ENCODE assay signal across 24 cellular contexts in the genomic region with DNA sequence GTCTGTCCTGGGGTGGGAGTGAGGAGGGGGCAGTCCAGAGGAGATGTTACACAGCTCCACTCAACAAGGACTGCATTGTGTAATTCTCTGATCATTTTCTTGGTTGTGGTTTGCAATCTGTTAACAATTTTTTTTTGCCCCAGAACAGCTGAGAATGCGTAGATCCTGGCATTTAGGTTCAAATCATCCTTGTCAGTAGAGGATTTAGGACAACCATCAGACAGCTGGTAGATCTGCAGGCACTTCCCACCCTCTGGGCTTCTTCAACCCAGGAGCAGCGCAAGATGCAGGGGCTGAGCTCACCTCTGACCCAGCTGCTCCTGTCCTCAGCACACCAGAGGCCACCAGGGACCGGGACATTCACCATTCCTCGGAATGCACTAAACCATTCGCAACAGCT. TPM values are rescaled to one million over a fixed set of nuclear protein-coding genes. Genes with fewer than 3 reads are reported as not detected.
DNase-seq lines count a peak whose midpoint lies in the region; ATAC-seq and TF ChIP-seq lines count a peak whose summit lies in the region.
"Had no signal": no experiment of that assay in that cellular context is flagged by ENCODE, and none has a peak within 500 bp of the region (broad histone marks: within the 10 kb centered on the region; RNA-seq: fewer than 3 reads in every experiment).

No MANE protein-coding gene starts in this region.

- H3K27ac ChIP-seq in Panc1 (ENCODE audit: low read length) (peak overlapping the region; percentile 49; the same call in 1 of the 2 replicates), mesodermal cell (ENCODE audit: low read depth, low read length, severe bottlenecking) (peak overlapping the region; percentile 39), subcutaneous abdominal adipose tissue (ENCODE audit: low read depth, low read length) (peak overlapping the region; percentile 69)
- H3K27ac ChIP-seq: upper lobe of left lung had no signal

- POLR2A ChIA-PET in Panc1 (lab: Charles Lee): no interaction called here

- H3K36me3 ChIP-seq in Panc1 (ENCODE audit: control insufficient read depth, insufficient read depth, low read length) (no peaks in the 10 kb centered on the region; the same call in 1 of the 2 replicates), mesodermal cell (ENCODE audit: control insufficient read depth, insufficient read depth, low read length) (peaks cover 82% of the 10 kb centered on the region), subcutaneous abdominal adipose tissue (ENCODE audit: control insufficient read depth in 5 of 5, insufficient read depth in 5 of 5, low read length in 5 of 5) (peaks cover 0 to 14% (median 8%) of the 10 kb centered on the region in 5 donors)
- H3K36me3 ChIP-seq: adrenal gland, gastrocnemius medialis had no signal

- no peak for DNase-seq in Panc1 (ENCODE audit: low read depth, low spot score)
- DNase-seq in endothelial cell (ENCODE audit: low spot score): no peak
- no peak for DNase-seq in mesenteric fat pad (ENCODE audit: low spot score)
- DNase-seq in Ammon's horn (ENCODE audit: low spot score): no peak
- DNase-seq in activated effector memory CD4-positive, alpha-beta T cell treated with Interleukin-2 at 50 U/mL for 16 hours: no peak
- DNase-seq: activated CD4-positive, alpha-beta T cell treated with anti-CD3 and anti-CD28 coated beads, Interleukin-2, amount 50 U/mL, for 1 hour; activated CD8-positive, alpha-beta memory T cell treated with anti-CD3 and anti-CD28 coated beads, Interleukin-2, amount 50 U/mL, for 48 hours; activated gamma-delta T cell; adrenal gland; cortex of kidney; gastrocnemius medialis; NCI-H146; NCI-H2171; NCI-H526 treated with DMSO at 0.1 percent for 48 hours; SIG-M5; stimulated activated CD4-positive, alpha-beta T cell treated with anti-CD3 and anti-CD28 coated beads, Interleukin-4, amount 100 ng/mL, for 4 hours; stimulated activated naive CD8-positive, alpha-beta T cell treated with anti-CD3 and anti-CD28 coated beads, Interleukin-15, amount 100 ng/mL, for 72 hours; upper lobe of left lung had no signal

- H3K4me3 ChIP-seq in Panc1 (ENCODE audit: low read depth in 2 of 2, low read length in 2 of 2) (no peak overlapping the region), mesodermal cell (ENCODE audit: extremely low read depth, insufficient read depth, low read length, poor library complexity, severe bottlenecking) (no peak overlapping the region), subcutaneous abdominal adipose tissue (ENCODE audit: low read depth in 1 of 5, low read length in 5 of 5) (no peak overlapping the region)
- H3K4me3 ChIP-seq: adrenal gland, gastrocnemius medialis, upper lobe of left lung had no signal

- H3K4me1 ChIP-seq in Panc1 (ENCODE audit: control insufficient read depth, insufficient read depth, low read length) (peaks cover 93% of the 10 kb centered on the region), mesodermal cell (ENCODE audit: control insufficient read depth, insufficient read depth, low read length, poor library complexity, severe bottlenecking) (peaks cover 70% of the 10 kb centered on the region), subcutaneous abdominal adipose tissue (ENCODE audit: control insufficient read depth in 5 of 5, insufficient read depth in 5 of 5, low read length in 5 of 5) (peaks cover 20 to 84% (median 77%) of the 10 kb centered on the region in 5 donors)

- no peaks in the 10 kb centered on the region for H3K9me3 Mint-ChIP-seq in endothelial cell (ENCODE audit: unreplicated experiment)
- H3K9me3 Mint-ChIP-seq: memory B cell; natural killer cell treated with Interleukin-12 subunit alpha and Interleukin-12 subunit beta and Interleukin-15 and Interleukin-18, amount 100 ng/mL, for 72 hours; stimulated activated naive CD8-positive, alpha-beta T cell treated with anti-CD3 and anti-CD28 coated beads, Interleukin-15, amount 100 ng/mL, for 72 hours; T-helper 1 cell treated with Interleukin-12 subunit alpha and Interleukin-12 subunit beta and Interleukin-4 antibody, amounts not matched to agents 30 μg/mL and 1 μg/mL, for 36 hours had no signal

- no TSS peak for BruUV-seq in Panc1 (replicated peaks; lab: Mats Ljungman, UMichigan)

- 97 to 100% methylated on average over 5 of the region's 5 CpGs for WGBS in mesodermal cell (ENCODE audit: insufficient coverage in 2 of 2), 2 experiments

- intact Hi-C loops in Panc1 (cut with micrococcal nuclease; ENCODE audit: unreplicated experiment): no loop called here

- H3K27ac Mint-ChIP-seq in endothelial cell (ENCODE audit: unreplicated experiment): peak overlapping the region; percentile 36
- H3K27ac Mint-ChIP-seq: memory B cell; progenitor cell of endocrine pancreas; stimulated activated naive CD8-positive, alpha-beta T cell treated with anti-CD3 and anti-CD28 coated beads, Interleukin-15, amount 100 ng/mL, for 72 hours; T-helper 1 cell treated with Interleukin-12 subunit alpha and Interleukin-12 subunit beta and Interleukin-4 antibody, amounts not matched to agents 30 μg/mL and 1 μg/mL, for 36 hours had no signal

- no peak for TF ChIP-seq CTCF in Panc1 (IDR thresholded peaks at IDR 0.05)
- TF ChIP-seq CTCF in endothelial cell (IDR thresholded peaks at IDR 0.05; ENCODE audit: unreplicated experiment): no peak

- H3K9me3 ChIP-seq in Panc1 (ENCODE audit: control insufficient read depth, insufficient read depth, low read depth, low read length) (no peaks in the 10 kb centered on the region), mesodermal cell (ENCODE audit: control insufficient read depth, low read length) (peaks cover 6% of the 10 kb centered on the region), subcutaneous abdominal adipose tissue (ENCODE audit: control insufficient read depth in 5 of 5, low read length in 5 of 5) (no peaks in the 10 kb centered on the region)
- H3K9me3 ChIP-seq: adrenal gland, gastrocnemius medialis, upper lobe of left lung had no signal

- peaks cover 6% of the 10 kb centered on the region for H3K27me3 Mint-ChIP-seq in endothelial cell (ENCODE audit: unreplicated experiment)
- H3K27me3 Mint-ChIP-seq: memory B cell; natural killer cell treated with Interleukin-12 subunit alpha and Interleukin-12 subunit beta and Interleukin-15 and Interleukin-18, amount 100 ng/mL, for 72 hours; progenitor cell of endocrine pancreas had no signal

- H3K36me3 Mint-ChIP-seq in endothelial cell (ENCODE audit: low read depth, unreplicated experiment): peaks cover 19% of the 10 kb centered on the region
- H3K36me3 Mint-ChIP-seq: natural killer cell treated with Interleukin-12 subunit alpha and Interleukin-12 subunit beta and Interleukin-15 and Interleukin-18, amount 100 ng/mL, for 72 hours had no signal

- no peak overlapping the region for H3K9ac ChIP-seq in subcutaneous abdominal adipose tissue (ENCODE audit: low read length in 5 of 5)

- in situ Hi-C loops in Panc1 (cut with HindIII; ENCODE audit: low pct_unique_long_range_greater_than_20kb, low sequenced_read_pairs): no loop called here

- H3K4me3 Mint-ChIP-seq in endothelial cell (ENCODE audit: unreplicated experiment): no peak overlapping the region
- H3K4me3 Mint-ChIP-seq: memory B cell; natural killer cell treated with Interleukin-12 subunit alpha and Interleukin-12 subunit beta and Interleukin-15 and Interleukin-18, amount 100 ng/mL, for 72 hours; stimulated activated naive CD8-positive, alpha-beta T cell treated with anti-CD3 and anti-CD28 coated beads, Interleukin-15, amount 100 ng/mL, for 72 hours; T-helper 1 cell treated with Interleukin-12 subunit alpha and Interleukin-12 subunit beta and Interleukin-4 antibody, amounts not matched to agents 30 μg/mL and 1 μg/mL, for 36 hours had no signal

- no peaks in the 10 kb centered on the region for H3K27me3 ChIP-seq in Panc1 (ENCODE audit: control insufficient read depth, insufficient read depth, low read length)
- H3K27me3 ChIP-seq in subcutaneous abdominal adipose tissue (ENCODE audit: control insufficient read depth in 5 of 5, insufficient read depth in 4 of 5, low read length in 5 of 5): no peaks in the 10 kb centered on the region
- H3K27me3 ChIP-seq: adrenal gland, gastrocnemius medialis, upper lobe of left lung had no signal

- peaks cover 64% of the 10 kb centered on the region for H3K4me1 Mint-ChIP-seq in endothelial cell (ENCODE audit: unreplicated experiment)
- H3K4me1 Mint-ChIP-seq: stimulated activated naive CD8-positive, alpha-beta T cell treated with anti-CD3 and anti-CD28 coated beads, Interleukin-15, amount 100 ng/mL, for 72 hours had no signal

- no peak for ATAC-seq in Panc1
- ATAC-seq: gastrocnemius medialis; natural killer cell treated with Interleukin-12 subunit alpha and Interleukin-12 subunit beta and Interleukin-15 and Interleukin-18, amount 100 ng/mL, for 72 hours; stimulated activated naive CD8-positive, alpha-beta T cell treated with anti-CD3 and anti-CD28 coated beads, Interleukin-15, amount 100 ng/mL, for 72 hours had no signal

- CTCF ChIA-PET in Panc1 (lab: Charles Lee): interaction anchor here (0.6 kb wide), 1 partner anchor 176 kb away, joined by 3 read pairs; no protein-coding TSS in a partner anchor

RNA-seq across cellular contexts. Expression of a gene that starts 13.5 kb away (rescaled TPM):
- 33.9 TPM for total RNA-seq in Panc1 (2021; ENCODE audit: unreplicated experiment)
- 22.4 TPM for polyA plus RNA-seq in Panc1 (2012; ENCODE audit: insufficient read length)
- 19.9 TPM for total RNA-seq in endothelial cell (ENCODE audit: unreplicated experiment)
- polyA plus RNA-seq in mesodermal cell (2013, experiment 1 of 2): 38.3 TPM
- 40.0 TPM for polyA plus RNA-seq in mesodermal cell (2013, experiment 2 of 2)
- total RNA-seq in mesenteric fat pad: 30.3 TPM
